Comparison of ENCODE assay signal across 12 cellular contexts in genomic region chr2:220076734-220077133, GRCh38.
A peak's percentile ranks its signal among the peaks of the same experiment; 100 is the strongest.
DNase-seq lines count a peak whose midpoint lies in the region; ATAC-seq and TF ChIP-seq lines count a peak whose summit lies in the region.
"Had no signal": no experiment of that assay in that cellular context is flagged by ENCODE, and none has a peak within 500 bp of the region (broad histone marks: within the 10 kb centered on the region; RNA-seq: fewer than 3 reads in every experiment).

No MANE protein-coding gene starts in this region.

- H3K4me3 ChIP-seq in LNCaP clone FGC (ENCODE audit: low read depth, low read length): no peak overlapping the region
- H3K4me3 ChIP-seq: Peyer's patch, upper lobe of left lung had no signal

- no peak for ATAC-seq in HG03457 (IDR thresholded peaks at IDR 0.05; ENCODE audit: unreplicated experiment)
- no peak for ATAC-seq in GM21381 (IDR thresholded peaks at IDR 0.05; ENCODE audit: unreplicated experiment)
- ATAC-seq in activated CD8-positive, alpha-beta T cell treated with anti-CD3 and anti-CD28 coated beads for 36 hours: no peak
- ATAC-seq: activated CD8-positive, alpha-beta T cell treated with anti-CD3 and anti-CD28 coated beads, Interleukin-2, amount 10 ng/mL, durations not matched to agents 7 days and 5 days had no signal

- no peaks in the 10 kb centered on the region for H3K9me3 Mint-ChIP-seq in nephron progenitor cell
- no peaks in the 10 kb centered on the region for H3K9me3 Mint-ChIP-seq in activated CD8-positive, alpha-beta T cell treated with anti-CD3 and anti-CD28 coated beads for 36 hours

- DNase-seq in AG08396 (ENCODE audit: low spot score) (peak; percentile 28), LNCaP clone FGC (ENCODE audit: low read depth) (no peak), dedifferentiated amniotic fluid mesenchymal stem cell (ENCODE audit: extremely low spot score) (peak; percentile 74), nephron progenitor cell (no peak), NCI-H2227 treated with DMSO at 0.1 percent for 48 hours (lab: John Stamatoyannopoulos, UW) (no peak)
- DNase-seq in activated CD8-positive, alpha-beta T cell treated with anti-CD3 and anti-CD28 coated beads for 36 hours: no peak
- DNase-seq: activated CD8-positive, alpha-beta T cell treated with anti-CD3 and anti-CD28 coated beads, Interleukin-2, amount 10 ng/mL, durations not matched to agents 7 days and 5 days; kidney; Peyer's patch; upper lobe of left lung had no signal

- peak; percentile 41 for TF ChIP-seq CTCF in LNCaP clone FGC (IDR thresholded peaks at IDR 0.05; ENCODE audit: control insufficient read depth, extremely low read depth, insufficient read depth)
- TF ChIP-seq CTCF in nephron progenitor cell (IDR thresholded peaks at IDR 0.05): peak; percentile 10
- TF ChIP-seq CTCF in activated CD8-positive, alpha-beta T cell treated with anti-CD3 and anti-CD28 coated beads for 36 hours (IDR thresholded peaks at IDR 0.05): no peak

- H3K27ac Mint-ChIP-seq in nephron progenitor cell: peak overlapping the region; percentile 2
- H3K27ac Mint-ChIP-seq in activated CD8-positive, alpha-beta T cell treated with anti-CD3 and anti-CD28 coated beads for 36 hours: no peak overlapping the region
- H3K27ac Mint-ChIP-seq: activated CD8-positive, alpha-beta T cell treated with anti-CD3 and anti-CD28 coated beads, Interleukin-2, amount 10 ng/mL, durations not matched to agents 7 days and 5 days had no signal

- H3K4me3 Mint-ChIP-seq in nephron progenitor cell: no peak overlapping the region
- H3K4me3 Mint-ChIP-seq in activated CD8-positive, alpha-beta T cell treated with anti-CD3 and anti-CD28 coated beads for 36 hours: no peak overlapping the region
- H3K4me3 Mint-ChIP-seq: activated CD8-positive, alpha-beta T cell treated with anti-CD3 and anti-CD28 coated beads, Interleukin-2, amount 10 ng/mL, durations not matched to agents 7 days and 5 days had no signal

- H3K36me3 Mint-ChIP-seq in nephron progenitor cell (ENCODE audit: low read depth): no peaks in the 10 kb centered on the region
- H3K36me3 Mint-ChIP-seq in activated CD8-positive, alpha-beta T cell treated with anti-CD3 and anti-CD28 coated beads for 36 hours (ENCODE audit: low read depth): no peaks in the 10 kb centered on the region

- peaks cover 73% of the 10 kb centered on the region for H3K4me1 Mint-ChIP-seq in nephron progenitor cell
- H3K4me1 Mint-ChIP-seq in activated CD8-positive, alpha-beta T cell treated with anti-CD3 and anti-CD28 coated beads for 36 hours (ENCODE audit: low read depth): no peaks in the 10 kb centered on the region

- intact Hi-C loops in activated CD8-positive, alpha-beta T cell treated with anti-CD3 and anti-CD28 coated beads for 36 hours (cut with micrococcal nuclease): no loop called here

- CTCF ChIA-PET in activated CD8-positive, alpha-beta T cell treated with anti-CD3 and anti-CD28 coated beads for 36 hours (lab: Charles Lee): no interaction called here

- POLR2A ChIA-PET in activated CD8-positive, alpha-beta T cell treated with anti-CD3 and anti-CD28 coated beads for 36 hours (lab: Charles Lee): no interaction called here

- H3K27me3 Mint-ChIP-seq in nephron progenitor cell (ENCODE audit: low read depth, poor library complexity): no peaks in the 10 kb centered on the region
- peaks cover 5% of the 10 kb centered on the region for H3K27me3 Mint-ChIP-seq in activated CD8-positive, alpha-beta T cell treated with anti-CD3 and anti-CD28 coated beads for 36 hours

Comparison
In these comparisons a context has a peak if more than half of its experiments do, and no peak if none do; other contexts are left out.
1. DNase-seq: peak in AG08396 (single experiment) and dedifferentiated amniotic fluid mesenchymal stem cell (single experiment); none in LNCaP clone FGC (single experiment), nephron progenitor cell (single experiment), NCI-H2227 treated with DMSO at 0.1 percent for 48 hours (single experiment) and activated CD8-positive, alpha-beta T cell treated with anti-CD3 and anti-CD28 coated beads for 36 hours (single experiment).